Comparison of ENCODE assay signal across 8 cellular contexts in genomic region chr1:169109561-169110134, GRCh38. TPM values are rescaled to one million over a fixed set of nuclear protein-coding genes. Genes with fewer than 3 reads are reported as not detected.
DNase-seq lines count a peak whose midpoint lies in the region; ATAC-seq and TF ChIP-seq lines count a peak whose summit lies in the region.

No MANE protein-coding gene starts in this region.

- H3K9me3 ChIP-seq in right lobe of liver (no peaks in the 10 kb centered on the region), thoracic aorta (no peaks in the 10 kb centered on the region)

- intact Hi-C loops in right lobe of liver (cut with DNase I) = no loop called here

- peak; percentile 72 for DNase-seq in SIG-M5 treated with dmso at 0.1 percent for 504 hours (lab: John Stamatoyannopoulos, UW; ENCODE audit: unreplicated experiment)
- no peak for DNase-seq in SIG-M5 (lab: John Stamatoyannopoulos, UW)
- peak; percentile 73 for DNase-seq in NCI-H774 (lab: John Stamatoyannopoulos, UW)
- peak; percentile 88 for DNase-seq in choroid plexus epithelial cell (ENCODE audit: low read depth)
- DNase-seq in right lobe of liver = peak; percentile 51 to 89 (median 79)
- no peak for DNase-seq in thoracic aorta (ENCODE audit: low spot score)

- WGBS in right lobe of liver (ENCODE audit: insufficient coverage, low coverage, low lambda C conversion rate, missing lambda C conversion rate) = 12% methylated on average over 8 of the region's 8 CpGs

- H3K27ac ChIP-seq in right lobe of liver (peak overlapping the region; percentile 83 to 99 (median 97)), thoracic aorta (peak overlapping the region in 1 of 2 donors; percentile 11)

- peaks cover 0 to 34% (median 14%) of the 10 kb centered on the region in 4 donors for H3K36me3 ChIP-seq in right lobe of liver
- H3K36me3 ChIP-seq in thoracic aorta = no peaks in the 10 kb centered on the region

- H3K4me1 ChIP-seq in right lobe of liver (peaks cover 0 to 34% (median 16%) of the 10 kb centered on the region in 4 donors), thoracic aorta (ENCODE audit: control insufficient read depth in 1 of 2, low read depth in 2 of 2) (peaks cover 16 to 52% of the 10 kb centered on the region in 2 donors)

- H3K4me3 ChIP-seq in choroid plexus epithelial cell (ENCODE audit: low read depth, low read length) = peak overlapping the region; percentile 9
- peak overlapping the region; percentile 60 to 86 (median 86) for H3K4me3 ChIP-seq in right lobe of liver
- H3K4me3 ChIP-seq in thoracic aorta = peak overlapping the region; percentile 42

- no peak for TF ChIP-seq CTCF in choroid plexus epithelial cell (conservative IDR thresholded peaks at IDR 0.05; ENCODE audit: low read depth, low read length)
- TF ChIP-seq CTCF in right lobe of liver (IDR thresholded peaks at IDR 0.05) = no peak
- no peak for TF ChIP-seq CTCF in thoracic aorta (IDR thresholded peaks at IDR 0.05)

- ATAC-seq in right lobe of liver (peak; percentile 37 to 54 (median 40)), thoracic aorta (ENCODE audit: insufficient number of reproducible peaks, low FRiP score, low read depth) (no peak), HG02973 (IDR thresholded peaks at IDR 0.05; ENCODE audit: unreplicated experiment) (no peak), HG03135 (IDR thresholded peaks at IDR 0.05; ENCODE audit: unreplicated experiment) (no peak)

- TF ChIP-seq POLR2A in right lobe of liver (IDR thresholded peaks at IDR 0.05) = peak; percentile 81

- H3K27me3 ChIP-seq in right lobe of liver (no peaks in the 10 kb centered on the region), thoracic aorta (replicated peaks; ENCODE audit: insufficient read depth) (no peaks in the 10 kb centered on the region)

RNA-seq across cellular contexts. Expression of gene ATP1B1, which starts 3.2 kb away (rescaled TPM):
- total RNA-seq in right lobe of liver = 10 to 100 TPM; 69.6 to 99.5 (median 78.5) TPM
- 10 to 100 TPM; 19.4 to 33.9 TPM for total RNA-seq in thoracic aorta

Comparison
In these comparisons a context has a peak if more than half of its experiments do, and no peak if none do; other contexts are left out.
1. DNase-seq: peak in SIG-M5 treated with dmso at 0.1 percent for 504 hours (single experiment), NCI-H774 (single experiment), choroid plexus epithelial cell (single experiment) and right lobe of liver (3 of 3); none in SIG-M5 (single experiment) and thoracic aorta (single experiment).
2. H3K4me3 ChIP-seq: peak in every context shown above with its lines; median percentile 86 in right lobe of liver; 42 in thoracic aorta; 9 in choroid plexus epithelial cell.
3. ATAC-seq: peak in right lobe of liver (4 of 4); none in thoracic aorta (single experiment), HG02973 (single experiment) and HG03135 (single experiment).